3 cellular contexts compared by ENCODE assay signal in genomic region chr2:28436525-28437051, GRCh38.
TF ChIP-seq lines count a peak whose summit lies in the region.

No MANE protein-coding gene starts in this region.

TF ChIP-seq in IMR-90, 13 proteins besides CTCF, POLR2A, EP300 and RAD21 (continued from another document):
- TF ChIP-seq FOS (IDR thresholded peaks at IDR 0.05; ENCODE audit: low read depth, low read length) (no peak), MAZ (IDR thresholded peaks at IDR 0.05; ENCODE audit: borderline replicate concordance, low read depth, low read length) (no peak), SMC3 (IDR thresholded peaks at IDR 0.05; ENCODE audit: low read depth, low read length) (no peak), CHD1 (IDR thresholded peaks at IDR 0.05; ENCODE audit: low read depth, low read length) (no peak), ELK1 (IDR thresholded peaks at IDR 0.05; ENCODE audit: borderline replicate concordance, low read depth, low read length) (no peak), NFE2L2 (IDR thresholded peaks at IDR 0.05; ENCODE audit: low read depth, low read length) (no peak), MXI1 (IDR thresholded peaks at IDR 0.05; ENCODE audit: borderline replicate concordance, low read depth, low read length) (no peak), USF2 (IDR thresholded peaks at IDR 0.05; ENCODE audit: low read depth, low read length) (no peak), BHLHE40 (IDR thresholded peaks at IDR 0.05; ENCODE audit: low read depth, low read length) (no peak), RFX5 (IDR thresholded peaks at IDR 0.05; ENCODE audit: low read depth, low read length) (no peak), RCOR1 (IDR thresholded peaks at IDR 0.05; ENCODE audit: insufficient replicate concordance, low read length) (no peak)

TF ChIP-seq in WTC11, 78 proteins besides CTCF, POLR2A, EP300 and RAD21 (continued from another document):
- TF ChIP-seq CDX4 (CRISPR knock-in tag; IDR thresholded peaks at IDR 0.05; ENCODE audit: borderline replicate concordance) (no peak), SMAD4 (CRISPR knock-in tag; IDR thresholded peaks at IDR 0.05) (no peak), ZNF232 (CRISPR knock-in tag; IDR thresholded peaks at IDR 0.05) (no peak), ATF6 (CRISPR knock-in tag; IDR thresholded peaks at IDR 0.05) (no peak), ZSCAN18 (CRISPR knock-in tag; IDR thresholded peaks at IDR 0.05) (no peak)
TF ChIP-seq in WTC11: peak in this region for 0.

TF ChIP-seq in HEK293T, 16 proteins besides CTCF, POLR2A, EP300 and RAD21 (continued from another document):
- no peak for TF ChIP-seq PKNOX1 (IDR thresholded peaks at IDR 0.05)
- no peak for TF ChIP-seq LEF1 (IDR thresholded peaks at IDR 0.05; ENCODE audit: borderline replicate concordance)
- TF ChIP-seq FOXM1 (IDR thresholded peaks at IDR 0.05; ENCODE audit: borderline replicate concordance), result no peak
- TF ChIP-seq HDGF (IDR thresholded peaks at IDR 0.05; ENCODE audit: borderline replicate concordance), result no peak
- no peak for TF ChIP-seq ZNF384 (IDR thresholded peaks at IDR 0.05)
- TF ChIP-seq ARNT (IDR thresholded peaks at IDR 0.05), result no peak
- TF ChIP-seq NFRKB (IDR thresholded peaks at IDR 0.05), result no peak
- TF ChIP-seq SUZ12 (IDR thresholded peaks at IDR 0.05), result no peak
- no peak for TF ChIP-seq TARDBP (IDR thresholded peaks at IDR 0.05)
- no peak for TF ChIP-seq L3MBTL2 (conservative IDR thresholded peaks at IDR 0.05)
TF ChIP-seq in HEK293T: peak in this region for 0.
